ENCODE assay signal across 24 cellular contexts in genomic region chr10:129570185-129570584, GRCh38.
"Had no signal": no experiment of that assay in that cellular context is flagged by ENCODE, and none has a peak within 500 bp of the region (broad histone marks: within the 10 kb centered on the region; RNA-seq: fewer than 3 reads in every experiment).

No MANE protein-coding gene starts in this region.

- H3K4me1 Mint-ChIP-seq: stimulated activated effector memory CD8-positive, alpha-beta T cell treated with anti-CD3 and anti-CD28 coated beads, Interleukin-12 subunit alpha, Interleukin-12 subunit beta, amount 100 ng/mL, for 72 hours had no signal

- H3K27ac Mint-ChIP-seq: naive thymus-derived CD4-positive, alpha-beta T cell; natural killer cell treated with Interleukin-12 subunit alpha and Interleukin-12 subunit beta and Interleukin-15 and Interleukin-18, amount 100 ng/mL, for 72 hours; stimulated activated effector memory CD8-positive, alpha-beta T cell treated with anti-CD3 and anti-CD28 coated beads, Interleukin-12 subunit alpha, Interleukin-12 subunit beta, amount 100 ng/mL, for 72 hours; stimulated activated naive CD8-positive, alpha-beta T cell treated with anti-CD3 and anti-CD28 coated beads, Interleukin-15, Interleukin-2, amounts not matched to agents 100 ng/mL and 50 ng/mL, for 24 hours had no signal

- H3K27ac ChIP-seq: left ventricle myocardium inferior, pancreas, prostate gland, sigmoid colon, spleen, suprapubic skin, thoracic aorta, tibial artery, upper lobe of right lung had no signal

- H3K4me3 Mint-ChIP-seq: memory B cell; natural killer cell treated with Interleukin-12 subunit alpha and Interleukin-12 subunit beta and Interleukin-15 and Interleukin-18, amount 100 ng/mL, for 72 hours; stimulated activated effector memory CD8-positive, alpha-beta T cell treated with anti-CD3 and anti-CD28 coated beads, Interleukin-12 subunit alpha, Interleukin-12 subunit beta, amount 100 ng/mL, for 72 hours; stimulated activated naive CD8-positive, alpha-beta T cell treated with anti-CD3 and anti-CD28 coated beads, Interleukin-15, Interleukin-2, amounts not matched to agents 100 ng/mL and 50 ng/mL, for 24 hours had no signal

- H3K36me3 ChIP-seq: pancreas, prostate gland, suprapubic skin, thoracic aorta, upper lobe of right lung had no signal

- H3K9me3 Mint-ChIP-seq: memory B cell; natural killer cell treated with Interleukin-12 subunit alpha and Interleukin-12 subunit beta and Interleukin-15 and Interleukin-18, amount 100 ng/mL, for 72 hours; stimulated activated effector memory CD8-positive, alpha-beta T cell treated with anti-CD3 and anti-CD28 coated beads, Interleukin-12 subunit alpha, Interleukin-12 subunit beta, amount 100 ng/mL, for 72 hours had no signal

- H3K4me3 ChIP-seq: left ventricle myocardium inferior, mucosa of descending colon, pancreas, prostate gland, sigmoid colon, spleen, suprapubic skin, thoracic aorta, tibial artery, upper lobe of right lung had no signal

- H3K27me3 ChIP-seq: pancreas, sigmoid colon, spleen, suprapubic skin, tibial artery, upper lobe of right lung had no signal

- ATAC-seq: left colon; mucosa of descending colon; naive thymus-derived CD4-positive, alpha-beta T cell; pancreas; stimulated activated effector memory CD8-positive, alpha-beta T cell treated with anti-CD3 and anti-CD28 coated beads, Interleukin-12 subunit alpha, Interleukin-12 subunit beta, amount 100 ng/mL, for 72 hours; upper lobe of right lung had no signal

- H3K27me3 Mint-ChIP-seq: memory B cell; naive thymus-derived CD4-positive, alpha-beta T cell; natural killer cell treated with Interleukin-12 subunit alpha and Interleukin-12 subunit beta and Interleukin-15 and Interleukin-18, amount 100 ng/mL, for 72 hours; stimulated activated naive CD8-positive, alpha-beta T cell treated with anti-CD3 and anti-CD28 coated beads, Interleukin-15, Interleukin-2, amounts not matched to agents 100 ng/mL and 50 ng/mL, for 24 hours had no signal

- H3K36me3 Mint-ChIP-seq: natural killer cell treated with Interleukin-12 subunit alpha and Interleukin-12 subunit beta and Interleukin-15 and Interleukin-18, amount 100 ng/mL, for 72 hours had no signal

- DNase-seq: hippocampal formation; kidney glomerular epithelial cell; left colon; left ventricle myocardium inferior; midbrain; mucosa of descending colon; naive thymus-derived CD4-positive, alpha-beta T cell; pancreas; posterior cingulate gyrus; sigmoid colon; small intestine; spleen; stimulated activated CD4-positive, alpha-beta T cell treated with anti-CD3 and anti-CD28 coated beads, Interleukin-4, amount 100 ng/mL, for 24 hours; stimulated activated naive CD4-positive, alpha-beta T cell; tibial artery; trophoblast cell; upper lobe of right lung had no signal

- H3K9me3 ChIP-seq: left ventricle myocardium inferior, mucosa of descending colon, pancreas, prostate gland, sigmoid colon, spleen, suprapubic skin, thoracic aorta, tibial artery, upper lobe of right lung had no signal

- H3K4me1 ChIP-seq: left ventricle myocardium inferior, pancreas, prostate gland, spleen, suprapubic skin, tibial artery, upper lobe of right lung had no signal
